13 cellular contexts compared by ENCODE assay signal in the genomic region with DNA sequence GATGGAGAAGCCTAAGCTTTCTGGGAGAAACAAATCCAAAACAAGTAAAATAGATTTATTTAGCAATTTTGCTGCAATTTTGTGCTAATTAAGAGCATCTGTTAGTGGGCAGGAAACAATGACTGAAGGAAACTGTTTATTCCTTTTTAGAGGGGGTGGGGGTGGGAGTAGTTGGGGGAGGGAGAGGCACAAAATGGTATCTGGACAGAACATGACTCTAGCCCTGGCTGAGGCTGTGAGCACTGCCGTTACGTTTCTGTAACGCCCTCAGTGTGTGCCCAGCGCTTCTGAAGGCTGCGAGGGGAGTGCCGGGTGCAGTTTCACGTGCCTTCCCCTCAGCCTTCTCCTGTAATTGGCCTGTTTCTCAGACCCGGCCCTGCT. TPM values are rescaled to one million over a fixed set of nuclear protein-coding genes. Genes with fewer than 3 reads are reported as not detected.
DNase-seq lines count a peak whose midpoint lies in the region; ATAC-seq and TF ChIP-seq lines count a peak whose summit lies in the region.
"Had no signal": no experiment of that assay in that cellular context is flagged by ENCODE, and none has a peak within 500 bp of the region (broad histone marks: within the 10 kb centered on the region; RNA-seq: fewer than 3 reads in every experiment).

No MANE protein-coding gene starts in this region.

- no peaks in the 10 kb centered on the region for H3K36me3 ChIP-seq in SK-N-SH (replicated peaks in 1 of 2; ENCODE audit: control insufficient read depth in 1 of 2, insufficient read depth in 2 of 2, low read length in 1 of 2)
- no peaks in the 10 kb centered on the region for H3K36me3 ChIP-seq in neural progenitor cell
- no peaks in the 10 kb centered on the region for H3K36me3 ChIP-seq in aorta (ENCODE audit: control insufficient read depth in 1 of 2, insufficient read depth in 2 of 2, low read length in 1 of 2)

- POLR2A ChIA-PET in SK-N-SH (lab: Yijun Ruan, JAX), result no interaction called here

- no peaks in the 10 kb centered on the region for H3K9me3 Mint-ChIP-seq in neural progenitor cell
- H3K9me3 Mint-ChIP-seq in natural killer cell, result no peaks in the 10 kb centered on the region
- H3K9me3 Mint-ChIP-seq: stimulated activated naive B cell treated with anti-CD40 and anti-IgM and Interleukin-4, amounts not matched to agents 10 μg/mL and 1 μg/mL and 100 μg/mL, for 72 hours had no signal

- no peak for TF ChIP-seq EP300 in SK-N-SH (IDR thresholded peaks at IDR 0.05; ENCODE audit: borderline replicate concordance in 1 of 2, low read depth in 1 of 2, low read length in 1 of 2)

- no peaks in the 10 kb centered on the region for H4K20me1 ChIP-seq in SK-N-SH (ENCODE audit: insufficient read depth)
- H4K20me1 ChIP-seq in neural progenitor cell (ENCODE audit: low read depth), result no peaks in the 10 kb centered on the region

- WGBS in SK-N-SH (ENCODE audit: low lambda C conversion rate), result 78% methylated on average over 7 of the region's 8 CpGs
- 17 to 29% methylated on average over 8 of the region's 8 CpGs for WGBS in aorta, 2 donors

- TF ChIP-seq CTCF in SK-N-SH (IDR thresholded peaks at IDR 0.05) (no peak), epithelial cell of esophagus (IDR thresholded peaks at IDR 0.05; ENCODE audit: insufficient read depth, low read depth, low read length, missing control alignments) (no peak), neural progenitor cell (IDR thresholded peaks at IDR 0.05) (no peak), natural killer cell (IDR thresholded peaks at IDR 0.05) (no peak)

- H3K4me3 Mint-ChIP-seq in neural progenitor cell (no peak overlapping the region), natural killer cell (no peak overlapping the region)
- H3K4me3 Mint-ChIP-seq: stimulated activated naive B cell treated with anti-CD40 and anti-IgM and Interleukin-4, amounts not matched to agents 10 μg/mL and 1 μg/mL and 100 μg/mL, for 72 hours had no signal

- peaks cover 12% of the 10 kb centered on the region for H3F3A ChIP-seq in SK-N-SH (replicated peaks; ENCODE audit: insufficient read depth)
- H3F3A ChIP-seq in neural progenitor cell (ENCODE audit: low read depth), result peaks cover 4% of the 10 kb centered on the region

- no peak overlapping the region; the same call in 1 of the 2 replicates for H2AFZ ChIP-seq in SK-N-SH (ENCODE audit: low read depth)
- peak overlapping the region; percentile 1 for H2AFZ ChIP-seq in neural progenitor cell (replicated peaks)

- H3K4me3 ChIP-seq in SK-N-SH (ENCODE audit: low read depth in 2 of 2, low read length in 1 of 2) (no peak overlapping the region), epithelial cell of esophagus (ENCODE audit: low read length) (peak overlapping the region; percentile 4), neural progenitor cell (no peak overlapping the region), aorta (ENCODE audit: low read length in 2 of 2) (peak overlapping the region in 1 of 2 donors; percentile 14)

- CTCF ChIA-PET in SK-N-SH (lab: Yijun Ruan, JAX), result interaction anchor here (1.1 to 3.7 kb wide), 4 partner anchors 8 to 14 kb away, joined by 3 to 13 read pairs (median 6); no protein-coding TSS in a partner anchor

- peak overlapping the region in 1 of 2 experiments; percentile 85; a peak in 2 of 4 replicates for H3K27ac ChIP-seq in SK-N-SH (ENCODE audit: low read depth in 2 of 2, low read length in 1 of 2)
- H3K27ac ChIP-seq in neural progenitor cell, result no peak overlapping the region
- H3K27ac ChIP-seq in aorta (ENCODE audit: low read depth in 1 of 2, low read length in 2 of 2), result peak overlapping the region in 1 of 2 donors; percentile 83

- H3K79me2 ChIP-seq in SK-N-SH (ENCODE audit: insufficient read depth) (no peaks in the 10 kb centered on the region), neural progenitor cell (ENCODE audit: low read depth) (no peaks in the 10 kb centered on the region)

- intact Hi-C loops in aorta (cut with DNase I) (no loop called here), natural killer cell (cut with micrococcal nuclease) (no loop called here)

- H3K9me3 ChIP-seq in SK-N-SH (no peaks in the 10 kb centered on the region), neural progenitor cell (ENCODE audit: low read depth) (no peaks in the 10 kb centered on the region), aorta (ENCODE audit: control insufficient read depth, low read length) (no peaks in the 10 kb centered on the region)

- H3K4me1 Mint-ChIP-seq in neural progenitor cell (peaks cover 48% of the 10 kb centered on the region), natural killer cell (peaks cover 0 to 3% of the 10 kb centered on the region in 2 donors)
- H3K4me1 Mint-ChIP-seq: stimulated activated naive B cell treated with anti-CD40 and anti-IgM and Interleukin-4, amounts not matched to agents 10 μg/mL and 1 μg/mL and 100 μg/mL, for 72 hours had no signal

- H3K9ac ChIP-seq in SK-N-SH (no peak overlapping the region), neural progenitor cell (no peak overlapping the region)

- peak; percentile 34 for DNase-seq in SK-N-SH
- no peak for DNase-seq in epithelial cell of esophagus (ENCODE audit: low read depth)
- DNase-seq in neural progenitor cell (ENCODE audit: low spot score), result no peak
- no peak for DNase-seq in aorta
- no peak for DNase-seq in NCI-H2196 (lab: John Stamatoyannopoulos, UW; ENCODE audit: unreplicated experiment)
- no peak for DNase-seq in natural killer cell
- no peak for DNase-seq in NCI-H69 (lab: John Stamatoyannopoulos, UW)
- DNase-seq: activated naive CD4-positive, alpha-beta T cell treated with Interleukin-2 at 50 U/mL for 16 hours; erythroblast; NCI-H2107; stimulated activated CD4-positive, alpha-beta T cell treated with anti-CD3 and anti-CD28 coated beads, Interleukin-12 subunit alpha, Interleukin-12 subunit beta, amount 100 ng/mL, for 4 hours; stimulated activated naive B cell treated with anti-CD40 and anti-IgM and Interleukin-4, amounts not matched to agents 10 μg/mL and 1 μg/mL and 100 μg/mL, for 72 hours had no signal

- H3K4me2 ChIP-seq in SK-N-SH (no peak overlapping the region), neural progenitor cell (no peak overlapping the region)

- H3K4me1 ChIP-seq in SK-N-SH (ENCODE audit: control insufficient read depth in 1 of 2, insufficient read depth in 2 of 2, low read depth in 1 of 2, low read length in 1 of 2), result peaks cover 25 to 41% of the 10 kb centered on the region in 2 experiments; a peak in 3 of 4 replicates
- H3K4me1 ChIP-seq in neural progenitor cell, result peaks cover 21% of the 10 kb centered on the region
- peaks cover 0 to 2% of the 10 kb centered on the region in 2 donors for H3K4me1 ChIP-seq in aorta (ENCODE audit: control insufficient read depth in 1 of 2, insufficient read depth in 2 of 2, low read length in 2 of 2)

- ATAC-seq in SK-N-SH treated with all-trans-retinoic acid at 6 μM for 48 hours (no peak), aorta (ENCODE audit: low FRiP score) (peak; percentile 55), natural killer cell (no peak)
- ATAC-seq: stimulated activated naive B cell treated with anti-CD40 and anti-IgM and Interleukin-4, amounts not matched to agents 10 μg/mL and 1 μg/mL and 100 μg/mL, for 72 hours had no signal

- no peak for TF ChIP-seq RAD21 in SK-N-SH (IDR thresholded peaks at IDR 0.05; ENCODE audit: low read length)

- no peaks in the 10 kb centered on the region for H3K9me2 ChIP-seq in SK-N-SH

- H3K27me3 ChIP-seq in SK-N-SH (ENCODE audit: insufficient read depth) (no peaks in the 10 kb centered on the region), neural progenitor cell (no peaks in the 10 kb centered on the region), aorta (ENCODE audit: control insufficient read depth in 1 of 2, insufficient read depth in 2 of 2, low read length in 1 of 2) (no peaks in the 10 kb centered on the region)

- H3K27me3 Mint-ChIP-seq in neural progenitor cell (ENCODE audit: insufficient read depth, low read depth), result peaks cover 5% of the 10 kb centered on the region
- no peaks in the 10 kb centered on the region for H3K27me3 Mint-ChIP-seq in natural killer cell (ENCODE audit: low read depth in 2 of 2)
- H3K27me3 Mint-ChIP-seq: stimulated activated naive B cell treated with anti-CD40 and anti-IgM and Interleukin-4, amounts not matched to agents 10 μg/mL and 1 μg/mL and 100 μg/mL, for 72 hours had no signal

- H3K36me3 Mint-ChIP-seq in neural progenitor cell, result no peaks in the 10 kb centered on the region
- H3K36me3 Mint-ChIP-seq in natural killer cell, result no peaks in the 10 kb centered on the region
- H3K36me3 Mint-ChIP-seq: stimulated activated naive B cell treated with anti-CD40 and anti-IgM and Interleukin-4, amounts not matched to agents 10 μg/mL and 1 μg/mL and 100 μg/mL, for 72 hours had no signal

- H3K27ac Mint-ChIP-seq in neural progenitor cell, result peak overlapping the region; percentile 71
- no peak overlapping the region for H3K27ac Mint-ChIP-seq in natural killer cell
- H3K27ac Mint-ChIP-seq: stimulated activated naive B cell treated with anti-CD40 and anti-IgM and Interleukin-4, amounts not matched to agents 10 μg/mL and 1 μg/mL and 100 μg/mL, for 72 hours had no signal

TF ChIP-seq in SK-N-SH, 30 proteins besides CTCF, POLR2A, EP300 and RAD21 (continues in another document):
- TF ChIP-seq GATA2 (CRISPR knock-in tag; IDR thresholded peaks at IDR 0.05) (no peak), NFIC (IDR thresholded peaks at IDR 0.05; ENCODE audit: borderline replicate concordance) (no peak), FOXM1 (IDR thresholded peaks at IDR 0.05; ENCODE audit: low read depth) (no peak), ELF1 (IDR thresholded peaks at IDR 0.05) (no peak), RCOR1 (IDR thresholded peaks at IDR 0.05; ENCODE audit: low read length) (no peak), RFX5 (IDR thresholded peaks at IDR 0.05; ENCODE audit: low read length) (no peak)

TF ChIP-seq in SK-N-SH treated with all-trans-retinoic acid at 6 μM for 48 hours, 23 proteins besides CTCF, POLR2A, EP300 and RAD21 (continues in another document):
- TF ChIP-seq RARB (CRISPR knock-in tag; IDR thresholded peaks at IDR 0.05), result no peak
- TF ChIP-seq ZC3H10 (CRISPR knock-in tag; IDR thresholded peaks at IDR 0.05), result no peak
- no peak for TF ChIP-seq TOX (CRISPR knock-in tag; IDR thresholded peaks at IDR 0.05; ENCODE audit: borderline replicate concordance)
- TF ChIP-seq TCF4 (CRISPR knock-in tag; IDR thresholded peaks at IDR 0.05; ENCODE audit: borderline replicate concordance), result no peak
- TF ChIP-seq ISL1 (CRISPR knock-in tag; IDR thresholded peaks at IDR 0.05), result no peak

RNA-seq across cellular contexts. Expression of a gene that starts 28.8 kb away (rescaled TPM):
- polyA plus RNA-seq in SK-N-SH (2012; rRNA removed) (not detected in 2 replicates), aorta (1 to 10 TPM; 3.9 to 4.5 TPM)
- not detected in 2 replicates for polyA plus RNA-seq in SK-N-SH (2012; cell fraction: cytosol; rRNA removed)
- not detected in 2 replicates for polyA plus RNA-seq in SK-N-SH (2012; cell fraction: nucleus; rRNA removed)
- total RNA-seq in neural progenitor cell (ENCODE audit: low replicate concordance) (3.2 and 4.5 TPM in 2 replicates), aorta (10 to 100 TPM; 12.5 to 14.3 TPM), natural killer cell (under 1 TPM in 2 of 3 donors, not detected in 1; 0.24 to 1.00 TPM)
